ENCODE assay signal across 5 cellular contexts in genomic region chr5:177402271-177403043, GRCh38. TPM values are rescaled to one million over a fixed set of nuclear protein-coding genes. Genes with fewer than 3 reads are reported as not detected.
DNase-seq lines count a peak whose midpoint lies in the region; ATAC-seq and TF ChIP-seq lines count a peak whose summit lies in the region.

No MANE protein-coding gene starts in this region.

- H3K4me3 ChIP-seq in dorsolateral prefrontal cortex, result peak overlapping the region in 55 of 59 donors; percentile 7 to 78 (median 61)

- peak; percentile 53 for DNase-seq in HuH-7.5 (ENCODE audit: low spot score)
- peak; percentile 95 for DNase-seq in SW480 (ENCODE audit: low spot score)
- DNase-seq in dorsolateral prefrontal cortex, result peak in 7 of 10 donors; percentile 46 to 70 (median 62)
- peak in 9 of 10 donors; percentile 23 to 94 (median 64) for DNase-seq in posterior cingulate gyrus

- H3K27me3 ChIP-seq in dorsolateral prefrontal cortex, result peaks cover 0 to 74% (median 49%) of the 10 kb centered on the region in 45 donors

- ATAC-seq in GM18519 (IDR thresholded peaks at IDR 0.05; ENCODE audit: low FRiP score, unreplicated experiment), result no peak

- TF ChIP-seq CTCF in dorsolateral prefrontal cortex (IDR thresholded peaks at IDR 0.05 in 54 of 56, conservative IDR thresholded peaks at IDR 0.05 in 2 of 56; ENCODE audit: low read depth in 1 of 56, partially characterized antibody in 56 of 56), result peak in 15 of 56 donors; percentile 10 to 34 (median 21)

- intact Hi-C loops in dorsolateral prefrontal cortex (cut with DNase I), result no loop called here
- intact Hi-C loops in posterior cingulate gyrus (cut with DNase I), result loop anchor here (2.0 to 5.0 kb wide), 2 partner anchors 44 to 95 kb away; partner anchors contain the start of genes PDLIM7 and PRR7

- H3K27ac ChIP-seq in dorsolateral prefrontal cortex, result peak overlapping the region in 32 of 59 donors; percentile 5 to 80 (median 46)

RNA-seq across cellular contexts. Expression of gene PFN3, which starts 2.0 kb away (rescaled TPM):
- not detected for total RNA-seq in dorsolateral prefrontal cortex

RNA-seq across cellular contexts. Expression of gene F12, which starts 6.9 kb away (rescaled TPM):
- total RNA-seq in dorsolateral prefrontal cortex, result 10 to 100 TPM in 15 of 120 experiments, 1 to 10 TPM in 105; 1.8 to 14.5 (median 7.5) TPM

RNA-seq across cellular contexts. Expression of gene SLC34A1, which starts 18.2 kb away (rescaled TPM):
- not detected for total RNA-seq in dorsolateral prefrontal cortex

RNA-seq across cellular contexts. Expression of gene GRK6, which starts 24.0 kb away (rescaled TPM):
- 10 to 100 TPM; 25.6 to 45.9 (median 34.0) TPM for total RNA-seq in dorsolateral prefrontal cortex

RNA-seq across cellular contexts. Expression of gene PRR7, which starts 44.2 kb away (rescaled TPM):
- 10 to 100 TPM in 119 of 120 experiments, 1 to 10 TPM in 1; 8.4 to 26.6 (median 16.7) TPM for total RNA-seq in dorsolateral prefrontal cortex
